18 cellular contexts compared by ENCODE assay signal in genomic region chr12:3684449-3685051, GRCh38.
DNase-seq lines count a peak whose midpoint lies in the region; TF ChIP-seq lines count a peak whose summit lies in the region.
"Had no signal": no experiment of that assay in that cellular context is flagged by ENCODE, and none has a peak within 500 bp of the region (broad histone marks: within the 10 kb centered on the region; RNA-seq: fewer than 3 reads in every experiment).

No MANE protein-coding gene starts in this region.

- H3K9me3 ChIP-seq in mesodermal cell (ENCODE audit: control insufficient read depth, low read length): peaks cover 6% of the 10 kb centered on the region
- H3K9me3 ChIP-seq in stomach smooth muscle (ENCODE audit: control insufficient read depth in 2 of 2, low read length in 2 of 2): no peaks in the 10 kb centered on the region
- H3K9me3 ChIP-seq: A549, transverse colon had no signal

- peak overlapping the region in 3 of 5 experiments; percentile 35 to 83 (median 54) for H3K27ac Mint-ChIP-seq in brain
- H3K27ac Mint-ChIP-seq: activated CD4-positive, alpha-beta T cell treated with anti-CD3 and anti-CD28 coated beads for 36 hours had no signal

- H3K27ac ChIP-seq in mesodermal cell (ENCODE audit: low read depth, low read length, severe bottlenecking) (peak overlapping the region; percentile 45), stomach smooth muscle (ENCODE audit: low read length) (peak overlapping the region; percentile 41)
- H3K27ac ChIP-seq: A549, GM23248, skin epidermis, transverse colon had no signal

- peaks cover 49% of the 10 kb centered on the region for H3K4me1 Mint-ChIP-seq in brain
- H3K4me1 Mint-ChIP-seq: activated CD4-positive, alpha-beta T cell treated with anti-CD3 and anti-CD28 coated beads for 36 hours had no signal

- H3K36me3 Mint-ChIP-seq in brain: no peaks in the 10 kb centered on the region

- H3K4me3 Mint-ChIP-seq in brain: peak overlapping the region in 1 of 5 experiments; percentile 3
- H3K4me3 Mint-ChIP-seq: activated CD4-positive, alpha-beta T cell treated with anti-CD3 and anti-CD28 coated beads for 36 hours; naive thymus-derived CD8-positive, alpha-beta T cell; T-helper 17 cell had no signal

- peaks cover 2 to 16% (median 10%) of the 10 kb centered on the region in 5 experiments for H3K9me3 Mint-ChIP-seq in brain
- H3K9me3 Mint-ChIP-seq: naive thymus-derived CD8-positive, alpha-beta T cell had no signal

- no peaks in the 10 kb centered on the region for H3K36me3 ChIP-seq in mesodermal cell (ENCODE audit: control insufficient read depth, insufficient read depth, low read length)
- H3K36me3 ChIP-seq in stomach smooth muscle (ENCODE audit: control insufficient read depth in 2 of 2, insufficient read depth in 2 of 2, low read length in 2 of 2): no peaks in the 10 kb centered on the region
- H3K36me3 ChIP-seq: transverse colon had no signal

- H3K9ac ChIP-seq in stomach smooth muscle (ENCODE audit: low read length in 2 of 2): no peak overlapping the region
- H3K9ac ChIP-seq: GM23248 had no signal

- no peak overlapping the region for H3K4me3 ChIP-seq in mesodermal cell (ENCODE audit: extremely low read depth, insufficient read depth, low read length, poor library complexity, severe bottlenecking)
- H3K4me3 ChIP-seq in stomach smooth muscle (ENCODE audit: low read length in 2 of 2): no peak overlapping the region
- H3K4me3 ChIP-seq: A549, GM23248, skin epidermis, transverse colon had no signal

- peaks cover 7% of the 10 kb centered on the region for H3K27me3 Mint-ChIP-seq in brain
- H3K27me3 Mint-ChIP-seq: activated CD4-positive, alpha-beta T cell treated with anti-CD3 and anti-CD28 coated beads for 36 hours; naive thymus-derived CD8-positive, alpha-beta T cell; T-helper 17 cell had no signal

- 86 to 87% methylated on average over 8 to 9 of the region's 12 CpGs for WGBS in mesodermal cell (ENCODE audit: insufficient coverage in 2 of 2), 2 experiments

- H3K4me1 ChIP-seq in mesodermal cell (ENCODE audit: control insufficient read depth, insufficient read depth, low read length, poor library complexity, severe bottlenecking): no peaks in the 10 kb centered on the region
- H3K4me1 ChIP-seq in stomach smooth muscle (ENCODE audit: control insufficient read depth, insufficient read depth, low read length): peaks cover 17% of the 10 kb centered on the region
- H3K4me1 ChIP-seq: A549 had no signal

- peak; percentile 48 for DNase-seq in NCI-H82 (lab: John Stamatoyannopoulos, UW)
- no peak for DNase-seq in NCI-H82 treated with DMSO at 0.1 percent for 48 hours (lab: John Stamatoyannopoulos, UW; ENCODE audit: unreplicated experiment)
- DNase-seq in kidney glomerular epithelial cell (lab: John Stamatoyannopoulos, UW): no peak
- DNase-seq in NCI-H226: no peak
- DNase-seq in NCI-H128 (lab: John Stamatoyannopoulos, UW; ENCODE audit: unreplicated experiment): no peak
- DNase-seq: activated CD4-positive, alpha-beta T cell treated with anti-CD3 and anti-CD28 coated beads for 36 hours; activated CD8-positive, alpha-beta memory T cell treated with anti-CD3 and anti-CD28 coated beads, Interleukin-2, amount 50 U/mL, for 4 hours; activated naive CD4-positive, alpha-beta T cell treated with Interleukin-2 at 50 U/mL for 16 hours; naive thymus-derived CD8-positive, alpha-beta T cell; NCI-H1930; T-helper 17 cell; transverse colon had no signal

- TF ChIP-seq CTCF in brain (conservative IDR thresholded peaks at IDR 0.05): no peak

- H3K27me3 ChIP-seq in stomach smooth muscle (ENCODE audit: control insufficient read depth in 1 of 2, insufficient read depth in 2 of 2, low read length in 2 of 2): no peaks in the 10 kb centered on the region
- H3K27me3 ChIP-seq: transverse colon had no signal
